ENCODE assay signal across 11 cellular contexts in the genomic region with DNA sequence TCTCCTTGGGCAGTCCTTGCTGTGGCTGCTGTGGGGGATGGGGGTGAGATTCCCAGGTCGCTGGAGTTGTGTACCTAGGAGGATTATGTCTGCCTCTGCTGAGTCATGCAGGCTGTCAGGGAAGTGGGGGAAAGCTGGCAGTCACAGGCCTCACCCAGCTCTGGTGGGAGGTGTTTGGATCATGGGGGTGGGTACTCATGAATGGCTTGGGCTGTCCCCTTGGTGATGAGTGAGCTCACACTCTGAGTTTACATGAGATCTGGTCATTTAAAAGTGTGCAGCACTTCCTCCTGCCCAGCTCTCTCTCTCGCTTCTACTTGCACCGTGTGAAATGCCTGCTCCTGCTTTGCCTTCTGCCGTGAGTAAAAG. TPM values are rescaled to one million over a fixed set of nuclear protein-coding genes. Genes with fewer than 3 reads are reported as not detected.
DNase-seq lines count a peak whose midpoint lies in the region; ATAC-seq and TF ChIP-seq lines count a peak whose summit lies in the region.
"Had no signal": no experiment of that assay in that cellular context is flagged by ENCODE, and none has a peak within 500 bp of the region (broad histone marks: within the 10 kb centered on the region; RNA-seq: fewer than 3 reads in every experiment).

No MANE protein-coding gene starts in this region.

- H3K27ac ChIP-seq in PC-3 (ENCODE audit: low read length) (0 out of 2 replicates have a peak overlapping the region, but pooled peaks have one; percentile 3), epithelial cell of prostate (peak overlapping the region; percentile 43), vagina (no peak overlapping the region)

- H4K20me1 ChIP-seq in PC-3 (ENCODE audit: low read length) = no peaks in the 10 kb centered on the region

- peaks cover 5% of the 10 kb centered on the region; the same call in 1 of the 2 replicates for H3K4me1 ChIP-seq in PC-3 (ENCODE audit: insufficient read depth, low read length)
- H3K4me1 ChIP-seq in vagina = no peaks in the 10 kb centered on the region

- H2AFZ ChIP-seq in PC-3 (ENCODE audit: low read length) = peak overlapping the region; percentile 43; the same call in 1 of the 2 replicates

- POLR2A ChIA-PET in PC-3 (lab: Charles Lee; ENCODE audit: unreplicated experiment) = no interaction called here

- H3K9me2 ChIP-seq in PC-3 (replicated peaks; ENCODE audit: low read length) = no peaks in the 10 kb centered on the region

- H3K36me3 ChIP-seq in PC-3 (ENCODE audit: low read depth, low read length) = no peaks in the 10 kb centered on the region
- H3K36me3 ChIP-seq in vagina = no peaks in the 10 kb centered on the region

- TF ChIP-seq CTCF in PC-3 (conservative IDR thresholded peaks at IDR 0.05; ENCODE audit: low read depth, low read length) (no peak), omental fat pad (IDR thresholded peaks at IDR 0.05) (no peak), vagina (IDR thresholded peaks at IDR 0.05) (no peak)

- CTCF ChIA-PET in PC-3 (lab: Charles Lee) = no interaction called here

- DNase-seq in Daoy (ENCODE audit: low read depth) (peak; percentile 87), PC-3 (peak; percentile 49), epithelial cell of prostate (ENCODE audit: low read depth, low spot score) (peak; percentile 61), omental fat pad (ENCODE audit: low spot score) (no peak), sciatic nerve (ENCODE audit: low spot score) (no peak), NCI-H1048 (lab: John Stamatoyannopoulos, UW) (no peak), vagina (ENCODE audit: extremely low spot score in 2 of 2) (no peak), OCI-M2 (lab: John Stamatoyannopoulos, UW; ENCODE audit: unreplicated experiment) (no peak)
- DNase-seq: activated B cell treated with CpG ODN at 0.5 μM for 24 hours; DND-41; stimulated activated CD4-positive, alpha-beta T cell treated with anti-CD3 and anti-CD28 coated beads, Interleukin-2, amount 100 ng/mL, for 48 hours had no signal

- no TSS peak for BruUV-seq in PC-3 (replicated peaks; lab: Mats Ljungman, UMichigan)

- no peaks in the 10 kb centered on the region for H3K79me2 ChIP-seq in PC-3 (ENCODE audit: low read length)

- intact Hi-C loops in PC-3 (cut with micrococcal nuclease) (no loop called here), sciatic nerve (cut with DNase I) (no loop called here), vagina (cut with DNase I) (no loop called here)

- no peak for TF ChIP-seq POLR2A in vagina (IDR thresholded peaks at IDR 0.05)

- H3K9ac ChIP-seq in PC-3 (ENCODE audit: low read length) = no peak overlapping the region

- H3F3A ChIP-seq in PC-3 (ENCODE audit: low read length, unreplicated experiment) = no peaks in the 10 kb centered on the region

- no peak overlapping the region for H3K4me2 ChIP-seq in PC-3 (ENCODE audit: low read length)

- H3K27me3 ChIP-seq in PC-3 (ENCODE audit: low read length) (no peaks in the 10 kb centered on the region), vagina (no peaks in the 10 kb centered on the region)

- no peaks in the 10 kb centered on the region for H3K9me3 ChIP-seq in PC-3 (ENCODE audit: low read length)
- no peaks in the 10 kb centered on the region for H3K9me3 ChIP-seq in vagina

- ATAC-seq in PC-3 (peak; percentile 71), omental fat pad (ENCODE audit: low FRiP score) (peak; percentile 80), sciatic nerve (no peak)

- H3K4me3 ChIP-seq in PC-3 (ENCODE audit: low read length) (no peak overlapping the region), vagina (no peak overlapping the region)

RNA-seq across cellular contexts. Expression of gene PDLIM3, which starts 24.6 kb away (rescaled TPM):
- 18.9 and 20.4 TPM in 2 replicates for total RNA-seq in Daoy (2014; rRNA removed; shearing (Covaris generic))
- total RNA-seq in PC-3 (2014; rRNA removed) (0.47 TPM in 1 of 2 replicates, not detected in the other), omental fat pad (100 to 1,000 TPM in 2 of 4 donors, 10 to 100 TPM in 2; 43.7 to 175 (median 107) TPM), sciatic nerve (9.8 TPM), vagina (148 TPM)

Comparison
In these comparisons a context has a peak if more than half of its experiments do, and no peak if none do; other contexts are left out.
1. DNase-seq: peak in Daoy (single experiment), PC-3 (single experiment) and epithelial cell of prostate (single experiment); none in omental fat pad (single experiment), sciatic nerve (single experiment), NCI-H1048 (single experiment), vagina (0 of 2) and OCI-M2 (single experiment).